ENCODE assay signal across 18 cellular contexts in genomic region chr1:211535338-211535737, GRCh38. TPM values are rescaled to one million over a fixed set of nuclear protein-coding genes. Genes with fewer than 3 reads are reported as not detected.
A peak's percentile ranks its signal among the peaks of the same experiment; 100 is the strongest.
DNase-seq lines count a peak whose midpoint lies in the region; ATAC-seq and TF ChIP-seq lines count a peak whose summit lies in the region.
"Had no signal": no experiment of that assay in that cellular context is flagged by ENCODE, and none has a peak within 500 bp of the region (broad histone marks: within the 10 kb centered on the region; RNA-seq: fewer than 3 reads in every experiment).

No MANE protein-coding gene starts in this region.

- H3K36me3 ChIP-seq in HEK293 (ENCODE audit: control insufficient read depth in 2 of 2, insufficient read depth in 1 of 2, low read length in 2 of 2) (no peaks in the 10 kb centered on the region), gastroesophageal sphincter (no peaks in the 10 kb centered on the region)
- H3K36me3 ChIP-seq: BLaER1 treated with 17β-estradiol and CSF1 and Interleukin-3, amounts not matched to agents 10 nM and 100 nM had no signal

- no peaks in the 10 kb centered on the region for H3K9me3 ChIP-seq in HEK293 (ENCODE audit: control insufficient read depth, insufficient read depth, low read depth, low read length)
- H3K9me3 ChIP-seq in gastroesophageal sphincter, result no peaks in the 10 kb centered on the region

- no peak for TF ChIP-seq EP300 in gastroesophageal sphincter (IDR thresholded peaks at IDR 0.05)

- no peak overlapping the region for H3K27ac ChIP-seq in HEK293 (ENCODE audit: extremely low read depth, low read depth, low read length)
- no peak overlapping the region for H3K27ac ChIP-seq in gastroesophageal sphincter
- H3K27ac ChIP-seq: BLaER1 treated with 17β-estradiol and CSF1 and Interleukin-3, amounts not matched to agents 10 nM and 100 nM; HL-60 had no signal

- WGBS in gastroesophageal sphincter (ENCODE audit: low coverage in 1 of 2), 2 donors, result 85 to 100% methylated on average over 1 to 2 of the region's 2 CpGs

- ATAC-seq in left lobe of liver (peak; percentile 82), HG03097 (IDR thresholded peaks at IDR 0.05; ENCODE audit: low FRiP score, unreplicated experiment) (no peak), left ventricle myocardium superior (no peak), gastroesophageal sphincter (no peak)
- ATAC-seq: CD8-positive, alpha-beta T cell; GM23338; HCT116 had no signal

- no peaks in the 10 kb centered on the region for H3K27me3 ChIP-seq in gastroesophageal sphincter
- H3K27me3 ChIP-seq: BLaER1 treated with 17β-estradiol and CSF1 and Interleukin-3, amounts not matched to agents 10 nM and 100 nM had no signal

- H3K4me1 ChIP-seq in HEK293 (ENCODE audit: control insufficient read depth, insufficient read depth, low read length), result no peaks in the 10 kb centered on the region
- no peaks in the 10 kb centered on the region for H3K4me1 ChIP-seq in gastroesophageal sphincter

- intact Hi-C loops in left ventricle myocardium superior (cut with micrococcal nuclease), result no loop called here

- H3K4me3 ChIP-seq in HEK293 (ENCODE audit: low read depth, low read length) (no peak overlapping the region), gastroesophageal sphincter (no peak overlapping the region)
- H3K4me3 ChIP-seq: BLaER1 treated with 17β-estradiol and CSF1 and Interleukin-3, amounts not matched to agents 10 nM and 100 nM; GM23338 had no signal

- CTCF ChIA-PET in HEK293 (lab: Yijun Ruan, JAX), result no interaction called here

- POLR2A ChIA-PET in HEK293 (lab: Yijun Ruan, JAX), result interaction anchor here (0.7 kb wide), 1 partner anchor 116 kb away, joined by 3 read pairs; no protein-coding TSS in a partner anchor

- DNase-seq in D341Med (ENCODE audit: low spot score), result peak; percentile 11
- DNase-seq in left lobe of liver (ENCODE audit: low spot score), result peak; percentile 55
- no peak for DNase-seq in left ventricle myocardium superior
- DNase-seq: CD8-positive, alpha-beta T cell; DMS153; DMS79; GDM1; KG1 had no signal

- TF ChIP-seq CTCF in HEK293 (tag by site-specific recombination; IDR thresholded peaks at IDR 0.05) (no peak), gastroesophageal sphincter (IDR thresholded peaks at IDR 0.05) (no peak)

- no peak for TF ChIP-seq POLR2A in gastroesophageal sphincter (IDR thresholded peaks at IDR 0.05)

TF ChIP-seq in HEK293, 187 proteins besides CTCF, POLR2A, EP300 and RAD21:
- TF ChIP-seq ZNF221 (tag by site-specific recombination; IDR thresholded peaks at IDR 0.05; ENCODE audit: borderline replicate concordance), result no peak
- no peak for TF ChIP-seq KLF16 (tag by site-specific recombination; IDR thresholded peaks at IDR 0.05)
- TF ChIP-seq ZIC2 (tag by site-specific recombination; IDR thresholded peaks at IDR 0.05), result peak; percentile 43

RNA-seq across cellular contexts. Expression of gene RD3, which starts 43.4 kb away (rescaled TPM):
- total RNA-seq in left lobe of liver, result not detected
- not detected for total RNA-seq in left ventricle myocardium superior
- total RNA-seq in gastroesophageal sphincter, result under 1 TPM; 0.31 to 0.69 (median 0.53) TPM
- total RNA-seq: A172; B cell; CD8-positive, alpha-beta T cell; Daoy had no signal

RNA-seq across cellular contexts. Expression of gene SLC30A1, which starts 43.6 kb away (rescaled TPM):
- total RNA-seq in left lobe of liver (48.6 TPM), left ventricle myocardium superior (11.5 TPM), gastroesophageal sphincter (10 to 100 TPM; 10.1 to 17.3 (median 13.0) TPM)
